Comparison of ENCODE assay signal across 19 cellular contexts in the genomic region with DNA sequence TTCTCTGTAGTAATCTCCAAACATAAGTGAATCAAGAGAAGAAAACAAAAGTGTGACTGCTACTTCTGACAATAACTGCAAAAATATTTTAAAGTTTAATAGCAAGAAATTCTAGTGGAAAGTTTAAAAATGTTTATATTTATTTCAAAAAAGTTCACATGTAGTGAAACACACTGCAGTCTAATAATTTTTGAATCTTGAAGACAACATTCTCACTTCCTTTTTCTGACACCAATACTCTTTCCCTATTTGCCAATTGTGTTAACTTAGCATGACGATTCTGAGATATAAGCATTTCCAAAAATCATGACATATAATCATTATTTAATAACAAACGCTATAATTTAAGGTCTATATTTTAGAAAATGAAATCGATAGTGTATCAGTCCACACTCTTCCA.
"Had no signal": no experiment of that assay in that cellular context is flagged by ENCODE, and none has a peak within 500 bp of the region (broad histone marks: within the 10 kb centered on the region; RNA-seq: fewer than 3 reads in every experiment).

No MANE protein-coding gene starts in this region.

- ATAC-seq: activated T-cell treated with anti-CD3 and anti-CD28 coated beads, Interleukin-2, amount 50 U/mL, for 4 hours; esophagus mucosa; left lung; natural killer cell had no signal

- DNase-seq: activated CD4-positive, alpha-beta T cell treated with anti-CD3 and anti-CD28 coated beads for 4 hours; activated CD4-positive, alpha-beta T cell treated with anti-CD3 and anti-CD28 coated beads, Interleukin-2, amount 50 U/mL, for 48 hours; activated CD4-positive, CD25-positive, alpha-beta regulatory T cell; activated CD8-positive, alpha-beta memory T cell treated with anti-CD3 and anti-CD28 coated beads, Interleukin-2, amount 50 U/mL, for 48 hours; activated naive CD4-positive, alpha-beta T cell; activated naive CD8-positive, alpha-beta T cell treated with anti-CD3 and anti-CD28 coated beads, Interleukin-2, amount 10 ng/mL, durations not matched to agents 7 days and 5 days; activated T-cell treated with anti-CD3 and anti-CD28 coated beads, Interleukin-2, amount 50 U/mL, for 4 hours; amniotic stem cell; effector memory CD4-positive, alpha-beta T cell; foreskin melanocyte; glutamatergic neuron; immature natural killer cell; left lung; natural killer cell; spleen; stimulated activated CD4-positive, alpha-beta T cell treated with anti-CD3 and anti-CD28 coated beads, Interleukin-4, amount 100 ng/mL, for 24 hours; stimulated activated naive CD4-positive, alpha-beta T cell treated with Interleukin-2 at 50 U/mL for 16 hours; T1000 had no signal
